Comparison of ENCODE assay signal across 8 cellular contexts in genomic region chr13:78806457-78806856, GRCh38.
DNase-seq lines count a peak whose midpoint lies in the region; ATAC-seq, FAIRE-seq and TF ChIP-seq lines count a peak whose summit lies in the region.

No MANE protein-coding gene starts in this region.

- in situ Hi-C loops in brain microvascular endothelial cell (cut with HindIII; ENCODE audit: low pct_ligation_motif_present, low sequenced_read_pairs) = no loop called here

- FAIRE-seq in A549 (lab: Jason Lieb, UNC) = no peak

- no peaks in the 10 kb centered on the region for H3K4me1 ChIP-seq in A549
- no peaks in the 10 kb centered on the region for H3K4me1 ChIP-seq in left lung

- POLR2A ChIA-PET in A549 (lab: Yijun Ruan, JAX) = no interaction called here

- TF ChIP-seq POLR2A in A549 (IDR thresholded peaks at IDR 0.05; ENCODE audit: low read length) = no peak

- H3K4me3 ChIP-seq in A549 = no peak overlapping the region
- no peak overlapping the region for H3K4me3 ChIP-seq in brain microvascular endothelial cell (ENCODE audit: low read depth, low read length)
- no peak overlapping the region for H3K4me3 ChIP-seq in left lung

- ATAC-seq in A549 = peak in 1 of 2 experiments; percentile 68; a peak in 2 of 6 replicates
- ATAC-seq in GM18858 (IDR thresholded peaks at IDR 0.05; ENCODE audit: unreplicated experiment) = peak; percentile 68
- ATAC-seq in HG03442 (IDR thresholded peaks at IDR 0.05; ENCODE audit: unreplicated experiment) = peak; percentile 84
- no peak for ATAC-seq in left lung
- ATAC-seq in left ventricle myocardium superior = no peak

- TF ChIP-seq EP300 in A549 (IDR thresholded peaks at IDR 0.05) = no peak

- TF ChIP-seq CTCF in A549 (IDR thresholded peaks at IDR 0.05) (no peak), brain microvascular endothelial cell (IDR thresholded peaks at IDR 0.05; ENCODE audit: low read depth, low read length, missing control alignments) (peak; percentile 33), left lung (IDR thresholded peaks at IDR 0.05) (no peak)

- H3K27me3 ChIP-seq in brain microvascular endothelial cell (replicated peaks) = no peaks in the 10 kb centered on the region
- H3K27me3 ChIP-seq in left lung = no peaks in the 10 kb centered on the region

- H3K27ac ChIP-seq in A549 (no peak overlapping the region), brain microvascular endothelial cell (no peak overlapping the region), left lung (no peak overlapping the region)

- no peaks in the 10 kb centered on the region for H3K9me3 ChIP-seq in A549
- H3K9me3 ChIP-seq in left lung = no peaks in the 10 kb centered on the region

- DNase-seq in A549 (ENCODE audit: low read depth in 1 of 2, low spot score in 1 of 2) (peak; percentile 1 to 6), brain microvascular endothelial cell (no peak), left lung (no peak), nucleus accumbens (lab: John Stamatoyannopoulos, UW) (no peak), left ventricle myocardium superior (no peak)
- DNase-seq in activated CD4-positive, alpha-beta T cell treated with anti-CD3 and anti-CD28 coated beads, Interleukin-2, amount 50 U/mL, for 4 hours = no peak

- H3K36me3 ChIP-seq in brain microvascular endothelial cell (replicated peaks) (no peaks in the 10 kb centered on the region), left lung (no peaks in the 10 kb centered on the region)

- H3K4me2 ChIP-seq in A549 = no peak overlapping the region

- intact Hi-C loops in left lung (cut with DNase I) (no loop called here), left ventricle myocardium superior (cut with micrococcal nuclease) (no loop called here)

- TF ChIP-seq RAD21 in A549 (conservative IDR thresholded peaks at IDR 0.05 in 1 of 2, IDR thresholded peaks at IDR 0.05 in 1 of 2) = 0 out of 5 replicates have a peak, but pooled peaks of 1 of the 2 experiments have one; percentile 6

- 3% methylated on average over 4 of the region's 4 CpGs for WGBS in A549 (ENCODE audit: missing lambda C conversion rate)

- CTCF ChIA-PET in A549 (lab: Yijun Ruan, JAX) = interaction anchor here (1.0 kb wide), 1 partner anchor 36 kb away, joined by 3 read pairs; no protein-coding TSS in a partner anchor

TF ChIP-seq in A549, 52 proteins besides CTCF, POLR2A, EP300 and RAD21:
- TF ChIP-seq TP53 (CRISPR knock-in tag; IDR thresholded peaks at IDR 0.05) = no peak
- no peak for TF ChIP-seq MYC (IDR thresholded peaks at IDR 0.05; ENCODE audit: borderline replicate concordance, low read length)
- TF ChIP-seq CBX2 (IDR thresholded peaks at IDR 0.05; ENCODE audit: borderline replicate concordance, low read depth) = no peak
- TF ChIP-seq CHD4 (IDR thresholded peaks at IDR 0.05; ENCODE audit: borderline replicate concordance) = no peak
- TF ChIP-seq CEBPB (IDR thresholded peaks at IDR 0.05) = no peak
- TF ChIP-seq EHF (CRISPR knock-in tag; IDR thresholded peaks at IDR 0.05) = no peak
- no peak for TF ChIP-seq RNF2 (IDR thresholded peaks at IDR 0.05; ENCODE audit: borderline replicate concordance, low read depth)
- no peak for TF ChIP-seq BHLHE40 (IDR thresholded peaks at IDR 0.05; ENCODE audit: low read depth, low read length)
- no peak for TF ChIP-seq EHMT2 (IDR thresholded peaks at IDR 0.05; ENCODE audit: low read depth)
- TF ChIP-seq, protein P1, sequence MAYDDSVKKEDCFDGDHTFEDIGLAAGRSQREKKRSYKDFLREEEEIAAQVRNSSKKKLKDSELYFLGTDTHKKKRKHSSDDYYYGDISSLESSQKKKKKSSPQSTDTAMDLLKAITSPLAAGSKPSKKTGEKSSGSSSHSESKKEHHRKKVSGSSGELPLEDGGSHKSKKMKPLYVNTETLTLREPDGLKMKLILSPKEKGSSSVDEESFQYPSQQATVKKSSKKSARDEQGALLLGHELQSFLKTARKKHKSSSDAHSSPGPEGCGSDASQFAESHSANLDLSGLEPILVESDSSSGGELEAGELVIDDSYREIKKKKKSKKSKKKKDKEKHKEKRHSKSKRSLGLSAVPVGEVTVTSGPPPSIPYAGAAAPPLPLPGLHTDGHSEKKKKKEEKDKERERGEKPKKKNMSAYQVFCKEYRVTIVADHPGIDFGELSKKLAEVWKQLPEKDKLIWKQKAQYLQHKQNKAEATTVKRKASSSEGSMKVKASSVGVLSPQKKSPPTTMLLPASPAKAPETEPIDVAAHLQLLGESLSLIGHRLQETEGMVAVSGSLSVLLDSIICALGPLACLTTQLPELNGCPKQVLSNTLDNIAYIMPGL (CRISPR knock-in tag; IDR thresholded peaks at IDR 0.05; ENCODE audit: borderline replicate concordance) = no peak
- TF ChIP-seq, protein P2, sequence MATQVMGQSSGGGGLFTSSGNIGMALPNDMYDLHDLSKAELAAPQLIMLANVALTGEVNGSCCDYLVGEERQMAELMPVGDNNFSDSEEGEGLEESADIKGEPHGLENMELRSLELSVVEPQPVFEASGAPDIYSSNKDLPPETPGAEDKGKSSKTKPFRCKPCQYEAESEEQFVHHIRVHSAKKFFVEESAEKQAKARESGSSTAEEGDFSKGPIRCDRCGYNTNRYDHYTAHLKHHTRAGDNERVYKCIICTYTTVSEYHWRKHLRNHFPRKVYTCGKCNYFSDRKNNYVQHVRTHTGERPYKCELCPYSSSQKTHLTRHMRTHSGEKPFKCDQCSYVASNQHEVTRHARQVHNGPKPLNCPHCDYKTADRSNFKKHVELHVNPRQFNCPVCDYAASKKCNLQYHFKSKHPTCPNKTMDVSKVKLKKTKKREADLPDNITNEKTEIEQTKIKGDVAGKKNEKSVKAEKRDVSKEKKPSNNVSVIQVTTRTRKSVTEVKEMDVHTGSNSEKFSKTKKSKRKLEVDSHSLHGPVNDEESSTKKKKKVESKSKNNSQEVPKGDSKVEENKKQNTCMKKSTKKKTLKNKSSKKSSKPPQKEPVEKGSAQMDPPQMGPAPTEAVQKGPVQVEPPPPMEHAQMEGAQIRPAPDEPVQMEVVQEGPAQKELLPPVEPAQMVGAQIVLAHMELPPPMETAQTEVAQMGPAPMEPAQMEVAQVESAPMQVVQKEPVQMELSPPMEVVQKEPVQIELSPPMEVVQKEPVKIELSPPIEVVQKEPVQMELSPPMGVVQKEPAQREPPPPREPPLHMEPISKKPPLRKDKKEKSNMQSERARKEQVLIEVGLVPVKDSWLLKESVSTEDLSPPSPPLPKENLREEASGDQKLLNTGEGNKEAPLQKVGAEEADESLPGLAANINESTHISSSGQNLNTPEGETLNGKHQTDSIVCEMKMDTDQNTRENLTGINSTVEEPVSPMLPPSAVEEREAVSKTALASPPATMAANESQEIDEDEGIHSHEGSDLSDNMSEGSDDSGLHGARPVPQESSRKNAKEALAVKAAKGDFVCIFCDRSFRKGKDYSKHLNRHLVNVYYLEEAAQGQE (IDR thresholded peaks at IDR 0.05) = no peak
- no peak for TF ChIP-seq RCOR1 (IDR thresholded peaks at IDR 0.05; ENCODE audit: low read depth, low read length)
- no peak for TF ChIP-seq SREBF2 (IDR thresholded peaks at IDR 0.05)
- no peak for TF ChIP-seq RARB (CRISPR knock-in tag; IDR thresholded peaks at IDR 0.05)
- no peak for TF ChIP-seq MAZ (IDR thresholded peaks at IDR 0.05; ENCODE audit: borderline replicate concordance, low read depth, low read length)
- TF ChIP-seq PHF8 (IDR thresholded peaks at IDR 0.05; ENCODE audit: borderline replicate concordance, low read depth) = no peak
- TF ChIP-seq, protein P3, sequence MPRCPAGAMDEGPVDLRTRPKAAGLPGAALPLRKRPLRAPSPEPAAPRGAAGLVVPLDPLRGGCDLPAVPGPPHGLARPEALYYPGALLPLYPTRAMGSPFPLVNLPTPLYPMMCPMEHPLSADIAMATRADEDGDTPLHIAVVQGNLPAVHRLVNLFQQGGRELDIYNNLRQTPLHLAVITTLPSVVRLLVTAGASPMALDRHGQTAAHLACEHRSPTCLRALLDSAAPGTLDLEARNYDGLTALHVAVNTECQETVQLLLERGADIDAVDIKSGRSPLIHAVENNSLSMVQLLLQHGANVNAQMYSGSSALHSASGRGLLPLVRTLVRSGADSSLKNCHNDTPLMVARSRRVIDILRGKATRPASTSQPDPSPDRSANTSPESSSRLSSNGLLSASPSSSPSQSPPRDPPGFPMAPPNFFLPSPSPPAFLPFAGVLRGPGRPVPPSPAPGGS (IDR thresholded peaks at IDR 0.05) = no peak
- TF ChIP-seq JUNB (IDR thresholded peaks at IDR 0.05) = no peak
TF ChIP-seq in A549: peak in this region for 0.

Comparison
In these comparisons a context has a peak if more than half of its experiments do, and no peak if none do; other contexts are left out.
1. ATAC-seq: peak in GM18858 (single experiment) and HG03442 (single experiment); none in left lung (single experiment) and left ventricle myocardium superior (single experiment).
2. DNase-seq: peak in A549 (2 of 2); none in brain microvascular endothelial cell (single experiment), left lung (0 of 2), activated CD4-positive, alpha-beta T cell treated with anti-CD3 and anti-CD28 coated beads, Interleukin-2, amount 50 U/mL, for 4 hours (0 of 2), nucleus accumbens (0 of 56) and left ventricle myocardium superior (single experiment).